In genomic region chr11:67053896-67054850, GRCh38 we compare ENCODE assay signal across 8 cellular contexts. TPM values are rescaled to one million over a fixed set of nuclear protein-coding genes. Genes with fewer than 3 reads are reported as not detected.
DNase-seq lines count a peak whose midpoint lies in the region; ATAC-seq and TF ChIP-seq lines count a peak whose summit lies in the region.

No MANE protein-coding gene starts in this region.

- H3K4me1 ChIP-seq in BLaER1 (peaks cover 24% of the 10 kb centered on the region), NT2/D1 (ENCODE audit: insufficient read depth, insufficient read length) (peaks cover 50% of the 10 kb centered on the region), prostate gland (replicated peaks) (peaks cover 12% of the 10 kb centered on the region)

- H4K20me1 ChIP-seq in BLaER1, result no peaks in the 10 kb centered on the region

- peak overlapping the region; percentile 44; the same call in 1 of the 2 replicates for H3K27ac ChIP-seq in BLaER1
- no peak overlapping the region for H3K27ac ChIP-seq in prostate gland

- ATAC-seq in GM21723 (IDR thresholded peaks at IDR 0.05; ENCODE audit: unreplicated experiment), result peak; percentile 49
- ATAC-seq in Right ventricle myocardium superior (ENCODE audit: poor library complexity), result peak; percentile 50
- no peak for ATAC-seq in HG03280 (IDR thresholded peaks at IDR 0.05; ENCODE audit: unreplicated experiment)
- ATAC-seq in HG03097 (IDR thresholded peaks at IDR 0.05; ENCODE audit: low FRiP score, unreplicated experiment), result no peak

- H3K36me3 ChIP-seq in BLaER1 (no peaks in the 10 kb centered on the region), NT2/D1 (ENCODE audit: insufficient read depth, insufficient read length, low read length) (no peaks in the 10 kb centered on the region), prostate gland (no peaks in the 10 kb centered on the region)

- no peak for TF ChIP-seq POLR2A in prostate gland (IDR thresholded peaks at IDR 0.05)

- H3K27me3 ChIP-seq in BLaER1, result no peaks in the 10 kb centered on the region
- peaks cover 19% of the 10 kb centered on the region for H3K27me3 ChIP-seq in NT2/D1 (ENCODE audit: insufficient read depth, insufficient read length)
- no peaks in the 10 kb centered on the region for H3K27me3 ChIP-seq in prostate gland (replicated peaks; ENCODE audit: insufficient read depth)

- DNase-seq in NT2/D1 (ENCODE audit: low read depth, low spot score), result peak; percentile 50
- peak; percentile 43 for DNase-seq in activated naive CD4-positive, alpha-beta T cell treated with anti-CD3 and anti-CD28 coated beads, Interleukin-2, amount 50 U/mL, for 16 hours
- peak; percentile 61 for DNase-seq in Right ventricle myocardium superior
- peak; percentile 42 for DNase-seq in prostate gland (ENCODE audit: low spot score)

- H3K9ac ChIP-seq in BLaER1 (no peak overlapping the region), NT2/D1 (ENCODE audit: insufficient read length, low read depth) (peak overlapping the region; percentile 37)

- 46% methylated on average over 16 of the region's 16 CpGs for WGBS in prostate gland

- H3K4me2 ChIP-seq in BLaER1, result peak overlapping the region; percentile 30; the same call in 1 of the 2 replicates

- H3K4me3 ChIP-seq in BLaER1, result no peak overlapping the region
- H3K4me3 ChIP-seq in NT2/D1 (ENCODE audit: insufficient read length, low read depth), result no peak overlapping the region
- no peak overlapping the region for H3K4me3 ChIP-seq in prostate gland

- peak in 3 of 4 experiments; percentile 49 to 73 (median 62) for TF ChIP-seq CTCF in prostate gland (IDR thresholded peaks at IDR 0.05)

- no peaks in the 10 kb centered on the region for H3K9me3 ChIP-seq in BLaER1
- no peaks in the 10 kb centered on the region for H3K9me3 ChIP-seq in NT2/D1 (ENCODE audit: insufficient read depth, low read length)
- no peaks in the 10 kb centered on the region for H3K9me3 ChIP-seq in prostate gland

- intact Hi-C loops in Right ventricle myocardium superior (cut with DNase I) (no loop called here), prostate gland (cut with DNase I) (no loop called here)

RNA-seq across cellular contexts. Expression of gene RHOD, which starts 2.5 kb away (rescaled TPM):
- total RNA-seq in Right ventricle myocardium superior (66.8 TPM), prostate gland (10 to 100 TPM; 26.2 to 69.5 TPM)

RNA-seq across cellular contexts. Expression of gene SYT12, which starts 31.2 kb away (rescaled TPM):
- total RNA-seq in Right ventricle myocardium superior (0.13 TPM), prostate gland (1 to 10 TPM; 2.1 to 3.4 TPM)

Comparison
In these comparisons a context has a peak if more than half of its experiments do, and no peak if none do; other contexts are left out.
1. ATAC-seq: peak in GM21723 (single experiment) and Right ventricle myocardium superior (single experiment); none in HG03280 (single experiment) and HG03097 (single experiment).
2. Peak in every context shown above with its lines, with median percentiles within 50 percentile points of each other: DNase-seq.